ENCODE assay signal across 12 cellular contexts in the genomic region with DNA sequence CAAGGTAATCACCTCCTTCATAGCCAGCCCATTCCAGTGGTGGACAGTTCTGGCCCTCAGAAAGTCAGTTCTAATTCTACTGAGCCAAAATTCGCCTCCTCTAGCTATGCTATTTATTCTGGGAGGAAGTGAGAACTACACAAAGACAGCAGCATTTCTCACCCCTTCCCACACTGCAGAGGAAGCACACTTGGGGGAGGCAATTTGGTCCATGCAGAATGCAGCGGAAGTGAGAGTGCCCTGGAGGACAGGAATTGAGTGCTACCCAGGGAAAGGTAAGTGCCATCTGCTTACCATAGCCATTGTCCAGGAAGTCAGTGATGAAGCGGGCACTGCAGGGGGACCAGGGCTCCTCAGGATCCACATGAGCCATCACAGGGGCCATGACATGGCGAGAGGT. TPM values are rescaled to one million over a fixed set of nuclear protein-coding genes. Genes with fewer than 3 reads are reported as not detected.
DNase-seq lines count a peak whose midpoint lies in the region; ATAC-seq lines count a peak whose summit lies in the region.
"Had no signal": no experiment of that assay in that cellular context is flagged by ENCODE, and none has a peak within 500 bp of the region (broad histone marks: within the 10 kb centered on the region; RNA-seq: fewer than 3 reads in every experiment).

No MANE protein-coding gene starts in this region.

- H3K4me1 ChIP-seq in subcutaneous abdominal adipose tissue (ENCODE audit: control insufficient read depth in 5 of 5, insufficient read depth in 5 of 5, low read length in 5 of 5) = peaks cover 49 to 85% (median 83%) of the 10 kb centered on the region in 5 donors
- H3K4me1 ChIP-seq in mesendoderm (ENCODE audit: control insufficient read depth, low read depth, low read length) = peaks cover 22% of the 10 kb centered on the region

- ATAC-seq in activated T-cell treated with anti-CD3 and anti-CD28 coated beads, Interleukin-2, amount 50 U/mL, for 72 hours (replicated peaks in 1 of 2) = no peak
- ATAC-seq in HG03432 (IDR thresholded peaks at IDR 0.05; ENCODE audit: unreplicated experiment) = peak; percentile 61
- peak; percentile 52 for ATAC-seq in central memory CD8-positive, alpha-beta T cell (replicated peaks; ENCODE audit: extremely low read depth, poor library complexity, severe bottlenecking)

- H3K4me3 Mint-ChIP-seq in activated T-cell treated with anti-CD3 and anti-CD28 coated beads, Interleukin-2, amount 50 U/mL, for 72 hours = no peak overlapping the region
- peak overlapping the region; percentile 58 for H3K4me3 Mint-ChIP-seq in central memory CD8-positive, alpha-beta T cell

- H3K27ac ChIP-seq in subcutaneous abdominal adipose tissue (ENCODE audit: low read depth, low read length) = peak overlapping the region; percentile 100
- H3K27ac ChIP-seq in mesendoderm (ENCODE audit: low read depth, low read length) = no peak overlapping the region
- H3K27ac ChIP-seq: SJCRH30 had no signal

- H3K4me2 ChIP-seq in mesendoderm (ENCODE audit: low read length) = no peak overlapping the region

- no peak overlapping the region for H3K4ac ChIP-seq in mesendoderm (ENCODE audit: low read depth, low read length)

- peaks cover 0 to 65% (median 39%) of the 10 kb centered on the region in 5 donors for H3K36me3 ChIP-seq in subcutaneous abdominal adipose tissue (ENCODE audit: control insufficient read depth in 5 of 5, insufficient read depth in 5 of 5, low read length in 5 of 5)
- no peaks in the 10 kb centered on the region for H3K36me3 ChIP-seq in mesendoderm (ENCODE audit: control insufficient read depth, insufficient read depth, low read length)

- H3K36me3 Mint-ChIP-seq in activated T-cell treated with anti-CD3 and anti-CD28 coated beads, Interleukin-2, amount 50 U/mL, for 72 hours (ENCODE audit: insufficient read depth in 2 of 2) = no peaks in the 10 kb centered on the region
- peaks cover 4% of the 10 kb centered on the region for H3K36me3 Mint-ChIP-seq in central memory CD8-positive, alpha-beta T cell (ENCODE audit: insufficient read depth)

- H3K9ac ChIP-seq in subcutaneous abdominal adipose tissue (ENCODE audit: low read length in 5 of 5) = peak overlapping the region in 3 of 5 donors; percentile 54 to 70 (median 60)
- no peak overlapping the region for H3K9ac ChIP-seq in mesendoderm (ENCODE audit: low read length)

- no peak overlapping the region for H4K5ac ChIP-seq in mesendoderm (ENCODE audit: low read length)

- no CpG with 5 or more reads among the region's 4 CpGs for WGBS in mesendoderm (ENCODE audit: extremely low coverage, insufficient coverage, low lambda C conversion rate)

- H2BK120ac ChIP-seq in mesendoderm (ENCODE audit: low read depth, low read length) = no peak overlapping the region

- H3K56ac ChIP-seq in mesendoderm (ENCODE audit: low read length) = no peak overlapping the region

- no peaks in the 10 kb centered on the region for H3K79me2 ChIP-seq in mesendoderm (ENCODE audit: control insufficient read depth, insufficient read depth, low read length)

- no peak for DNase-seq in activated T-cell treated with anti-CD3 and anti-CD28 coated beads, Interleukin-2, amount 50 U/mL, for 72 hours
- DNase-seq in activated T-cell treated with anti-CD3 and anti-CD28 coated beads, Interleukin-2, amount 50 U/mL, for 48 hours = no peak
- DNase-seq in central memory CD8-positive, alpha-beta T cell (ENCODE audit: low spot score in 2 of 2) = no peak
- DNase-seq in NCI-H1105 treated with DMSO at 0.1 percent for 48 hours (lab: John Stamatoyannopoulos, UW) (no peak), mesendoderm (no peak), NCI-H2196 (lab: John Stamatoyannopoulos, UW; ENCODE audit: unreplicated experiment) (no peak)
- DNase-seq: occipital lobe, SJCRH30 had no signal

- no peaks in the 10 kb centered on the region for H3K79me1 ChIP-seq in mesendoderm (ENCODE audit: low read length)

- H3K9me3 Mint-ChIP-seq in activated T-cell treated with anti-CD3 and anti-CD28 coated beads, Interleukin-2, amount 50 U/mL, for 72 hours = no peaks in the 10 kb centered on the region
- H3K9me3 Mint-ChIP-seq in central memory CD8-positive, alpha-beta T cell = no peaks in the 10 kb centered on the region

- H3K4me1 Mint-ChIP-seq in activated T-cell treated with anti-CD3 and anti-CD28 coated beads, Interleukin-2, amount 50 U/mL, for 72 hours (ENCODE audit: low read depth) = peaks cover 26% of the 10 kb centered on the region
- peaks cover 43% of the 10 kb centered on the region for H3K4me1 Mint-ChIP-seq in central memory CD8-positive, alpha-beta T cell

- no peak overlapping the region for H2BK5ac ChIP-seq in mesendoderm (ENCODE audit: low read length)

- no peaks in the 10 kb centered on the region for H3K9me3 ChIP-seq in subcutaneous abdominal adipose tissue (ENCODE audit: control insufficient read depth in 5 of 5, low read length in 5 of 5)
- H3K9me3 ChIP-seq: SJCRH30 had no signal

- H3K27ac Mint-ChIP-seq in activated T-cell treated with anti-CD3 and anti-CD28 coated beads, Interleukin-2, amount 50 U/mL, for 72 hours = peak overlapping the region; percentile 17
- H3K27ac Mint-ChIP-seq in central memory CD8-positive, alpha-beta T cell (ENCODE audit: low read depth) = peak overlapping the region; percentile 79

- no peak overlapping the region for H2AK5ac ChIP-seq in mesendoderm (ENCODE audit: low read length)

- H3K27me3 ChIP-seq in subcutaneous abdominal adipose tissue (ENCODE audit: control insufficient read depth in 5 of 5, insufficient read depth in 4 of 5, low read length in 5 of 5) = peaks cover 0 to 4% (median 0%) of the 10 kb centered on the region in 5 donors
- no peaks in the 10 kb centered on the region for H3K27me3 ChIP-seq in mesendoderm (ENCODE audit: insufficient read depth, low read length, poor library complexity)
- H3K27me3 ChIP-seq: SJCRH30 had no signal

- no peak overlapping the region for H3K23ac ChIP-seq in mesendoderm (ENCODE audit: low read length)

- no peak overlapping the region for H2BK15ac ChIP-seq in mesendoderm (replicated peaks; ENCODE audit: low read depth)

- H3K4me3 ChIP-seq in subcutaneous abdominal adipose tissue (ENCODE audit: low read depth in 1 of 5, low read length in 5 of 5) = peak overlapping the region; percentile 8 to 85 (median 73)
- no peak overlapping the region for H3K4me3 ChIP-seq in mesendoderm (ENCODE audit: low read length)
- H3K4me3 ChIP-seq: SJCRH30 had no signal

- H3K27me3 Mint-ChIP-seq in activated T-cell treated with anti-CD3 and anti-CD28 coated beads, Interleukin-2, amount 50 U/mL, for 72 hours (ENCODE audit: low read depth) = no peaks in the 10 kb centered on the region
- H3K27me3 Mint-ChIP-seq in central memory CD8-positive, alpha-beta T cell = no peaks in the 10 kb centered on the region

- no peak overlapping the region for H3K18ac ChIP-seq in mesendoderm (ENCODE audit: low read length)

- no peak overlapping the region for H4K8ac ChIP-seq in mesendoderm (ENCODE audit: low read depth, low read length)

RNA-seq across cellular contexts. Expression of gene ADAMTS4, which starts 3.7 kb away (rescaled TPM):
- 1 to 10 TPM; 4.0 to 7.7 TPM for total RNA-seq in activated T-cell treated with anti-CD3 and anti-CD28 coated beads, Interleukin-2, amount 50 U/mL, for 72 hours
- polyA plus RNA-seq in mesendoderm (2013, experiment 1 of 2) = 1.1 TPM
- 1.1 TPM for polyA plus RNA-seq in mesendoderm (2013, experiment 2 of 2)

RNA-seq across cellular contexts. Expression of gene NDUFS2, which starts 7.0 kb away (rescaled TPM):
- 100 to 1,000 TPM; 108 to 114 TPM for total RNA-seq in activated T-cell treated with anti-CD3 and anti-CD28 coated beads, Interleukin-2, amount 50 U/mL, for 72 hours
- polyA plus RNA-seq in mesendoderm (2013, experiment 1 of 2) = 35.6 TPM
- 35.4 TPM for polyA plus RNA-seq in mesendoderm (2013, experiment 2 of 2)

RNA-seq across cellular contexts. Expression of gene B4GALT3, which starts 17.9 kb away (rescaled TPM):
- 10 to 100 TPM; 55.9 to 56.5 TPM for total RNA-seq in activated T-cell treated with anti-CD3 and anti-CD28 coated beads, Interleukin-2, amount 50 U/mL, for 72 hours
- 39.5 TPM for polyA plus RNA-seq in mesendoderm (2013, experiment 1 of 2)
- 37.7 TPM for polyA plus RNA-seq in mesendoderm (2013, experiment 2 of 2)

RNA-seq across cellular contexts. Expression of gene FCER1G, which starts 19.9 kb away (rescaled TPM):
- total RNA-seq in activated T-cell treated with anti-CD3 and anti-CD28 coated beads, Interleukin-2, amount 50 U/mL, for 72 hours = 1 to 10 TPM; 1.8 to 3.7 TPM
- 0.56 TPM for polyA plus RNA-seq in mesendoderm (2013, experiment 1 of 2)
- polyA plus RNA-seq in mesendoderm (2013, experiment 2 of 2) = 0.80 TPM

RNA-seq across cellular contexts. Expression of gene APOA2, which starts 28.3 kb away (rescaled TPM):
- total RNA-seq in activated T-cell treated with anti-CD3 and anti-CD28 coated beads, Interleukin-2, amount 50 U/mL, for 72 hours = not detected
- polyA plus RNA-seq in mesendoderm (2013, experiment 1 of 2) = 0.60 TPM
- 0.50 TPM for polyA plus RNA-seq in mesendoderm (2013, experiment 2 of 2)
- total RNA-seq: cerebellum, occipital lobe, SJCRH30 had no signal
- polyA plus RNA-seq: AG04450 had no signal

Comparison
In these comparisons a context has a peak if more than half of its experiments do, and no peak if none do; other contexts are left out.
1. ATAC-seq: peak in HG03432 (single experiment) and central memory CD8-positive, alpha-beta T cell (single experiment); none in activated T-cell treated with anti-CD3 and anti-CD28 coated beads, Interleukin-2, amount 50 U/mL, for 72 hours (0 of 2).